ENCODE assay signal across 7 cellular contexts in the genomic region with DNA sequence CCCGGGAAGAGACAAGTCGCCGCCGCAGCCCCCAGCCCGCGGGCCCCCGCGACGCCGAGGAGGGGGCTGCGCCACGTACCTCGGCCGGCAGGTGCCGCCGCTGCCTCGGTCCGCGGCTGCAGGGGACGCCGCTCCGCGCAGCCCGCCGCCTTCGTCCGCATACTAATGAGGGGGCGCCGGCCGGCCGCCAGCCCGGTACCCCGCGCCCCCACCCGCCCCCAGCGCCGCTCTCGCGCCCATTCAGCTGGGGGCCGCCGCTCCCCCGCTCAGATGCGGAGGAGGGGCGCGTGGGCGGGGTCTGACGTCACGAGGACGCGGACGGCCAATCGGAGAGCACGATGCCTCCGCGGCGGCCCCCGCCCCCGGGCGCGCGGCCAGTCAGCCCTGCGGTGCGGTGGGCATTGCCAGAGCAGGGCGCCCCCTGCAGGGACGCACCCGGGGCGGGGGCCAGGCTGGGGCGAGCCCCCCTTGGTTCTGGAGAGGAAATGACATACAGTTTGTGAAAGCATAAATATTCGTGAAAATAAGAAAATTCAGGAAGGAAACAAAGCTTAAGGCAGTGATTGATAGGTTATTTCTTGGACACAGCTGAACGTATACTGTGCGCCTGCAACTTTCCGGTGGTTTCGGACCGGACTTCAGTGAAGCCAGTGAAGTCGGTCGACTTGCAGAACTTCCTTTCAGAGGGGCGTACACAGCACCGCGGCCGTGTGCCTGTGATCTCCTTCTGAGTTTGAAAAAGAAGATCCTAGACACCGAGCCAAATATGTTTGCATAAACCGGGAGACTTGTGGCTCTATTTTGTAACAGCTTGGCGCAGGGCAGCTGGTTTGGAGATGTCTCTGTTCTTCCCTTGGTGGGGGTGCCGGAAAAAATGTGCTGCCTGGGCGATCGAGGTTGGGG. TPM values are rescaled to one million over a fixed set of nuclear protein-coding genes. Genes with fewer than 3 reads are reported as not detected.
DNase-seq lines count a peak whose midpoint lies in the region; ATAC-seq lines count a peak whose summit lies in the region.

A gene (minus strand): TSS at position 246 of the 903 bp plus-strand sequence. CDS start 85 bp downstream, at position 161.

- DNase-seq in NCI-H2029 treated with DMSO at 0.1 percent for 48 hours (lab: John Stamatoyannopoulos, UW): peak; percentile 24
- peak; percentile 82 for DNase-seq in T1000 (lab: John Stamatoyannopoulos, UW)
- peak; percentile 95 for DNase-seq in astrocyte of the hippocampus (ENCODE audit: low read depth, low spot score)
- peak; percentile 64 to 98 (median 90) for DNase-seq in hypothalamus (lab: John Stamatoyannopoulos, UW)
- peak; percentile 97 for DNase-seq in sciatic nerve (ENCODE audit: low spot score)

- intact Hi-C loops in sciatic nerve (cut with DNase I): loop anchor here (10.0 kb wide), 1 partner anchor 106 kb away; no protein-coding TSS in a partner anchor

- ATAC-seq in GM18502 (IDR thresholded peaks at IDR 0.05; ENCODE audit: poor library complexity, unreplicated experiment) (peak; percentile 85), HG02884 (IDR thresholded peaks at IDR 0.05; ENCODE audit: unreplicated experiment) (peak; percentile 79), sciatic nerve (peak; percentile 81)

RNA-seq across cellular contexts. Expression of the gene that starts here (rescaled TPM):
- 46.1 TPM for total RNA-seq in sciatic nerve

Comparison
In these comparisons a context has a peak if more than half of its experiments do, and no peak if none do; other contexts are left out.
1. Peak in every context shown above with its lines: DNase-seq and ATAC-seq.
2. DNase-seq: peak in every context shown above with its lines; median percentile 97 in sciatic nerve; 95 in astrocyte of the hippocampus; 90 in hypothalamus; 82 in T1000; 24 in NCI-H2029 treated with DMSO at 0.1 percent for 48 hours.